ENCODE assay signal across 8 cellular contexts in genomic region chr11:114399903-114400221, GRCh38. TPM values are rescaled to one million over a fixed set of nuclear protein-coding genes. Genes with fewer than 3 reads are reported as not detected.
DNase-seq lines count a peak whose midpoint lies in the region; ATAC-seq and TF ChIP-seq lines count a peak whose summit lies in the region.

No MANE protein-coding gene starts in this region.

- ATAC-seq in GM18867 (IDR thresholded peaks at IDR 0.05; ENCODE audit: unreplicated experiment), result peak; percentile 32
- peak; percentile 30 for ATAC-seq in HG03095 (IDR thresholded peaks at IDR 0.05; ENCODE audit: unreplicated experiment)
- ATAC-seq in central memory CD8-positive, alpha-beta T cell (replicated peaks; ENCODE audit: extremely low read depth, poor library complexity, severe bottlenecking), result peak; percentile 16
- ATAC-seq in memory B cell (ENCODE audit: low read depth), result peak; percentile 6
- ATAC-seq in upper lobe of right lung, result peak; percentile 73

- H3K27me3 ChIP-seq in AG04450 (ENCODE audit: control insufficient read depth, insufficient read depth, low read length) (no peaks in the 10 kb centered on the region), upper lobe of right lung (no peaks in the 10 kb centered on the region)

- H3K4me1 Mint-ChIP-seq in central memory CD8-positive, alpha-beta T cell, result peaks cover 47% of the 10 kb centered on the region
- H3K4me1 Mint-ChIP-seq in memory B cell, result peaks cover 27% of the 10 kb centered on the region

- POLR2A ChIA-PET in AG04450 (lab: Yijun Ruan, JAX), result interaction anchor here (1.6 kb wide), 1 partner anchor 40 kb away, joined by 6 read pairs; the partner anchor contains the start of gene REXO2

- H3K4me1 ChIP-seq in upper lobe of right lung, result peaks cover 53% of the 10 kb centered on the region

- H3K4me3 ChIP-seq in AG04450 (ENCODE audit: low read depth, low read length) (peak overlapping the region; percentile 93), upper lobe of right lung (peak overlapping the region; percentile 80)

- H3K9me3 ChIP-seq in AG04450 (ENCODE audit: control insufficient read depth, insufficient read depth, low read length) (no peaks in the 10 kb centered on the region), upper lobe of right lung (no peaks in the 10 kb centered on the region)

- H3K9me3 Mint-ChIP-seq in central memory CD8-positive, alpha-beta T cell, result no peaks in the 10 kb centered on the region
- H3K9me3 Mint-ChIP-seq in memory B cell, result no peaks in the 10 kb centered on the region

- CTCF ChIA-PET in AG04450 (lab: Charles Lee), result no interaction called here

- TF ChIP-seq CTCF in AG04450 (IDR thresholded peaks at IDR 0.05; ENCODE audit: low read depth, low read length) (no peak), upper lobe of right lung (IDR thresholded peaks at IDR 0.05) (no peak)

- H3K27me3 Mint-ChIP-seq in central memory CD8-positive, alpha-beta T cell, result no peaks in the 10 kb centered on the region
- H3K27me3 Mint-ChIP-seq in memory B cell, result no peaks in the 10 kb centered on the region

- peaks cover 28% of the 10 kb centered on the region for H3K36me3 Mint-ChIP-seq in central memory CD8-positive, alpha-beta T cell (ENCODE audit: insufficient read depth)
- peaks cover 10% of the 10 kb centered on the region for H3K36me3 Mint-ChIP-seq in memory B cell

- H3K4me3 Mint-ChIP-seq in central memory CD8-positive, alpha-beta T cell, result peak overlapping the region; percentile 89
- H3K4me3 Mint-ChIP-seq in memory B cell, result peak overlapping the region; percentile 92

- no peaks in the 10 kb centered on the region for H3K36me3 ChIP-seq in upper lobe of right lung

- DNase-seq in AG04450 (ENCODE audit: low read depth, low spot score) (no peak), NCI-H69 (lab: John Stamatoyannopoulos, UW) (peak; percentile 92), memory B cell (ENCODE audit: low spot score in 2 of 2) (no peak), upper lobe of right lung (peak; percentile 87)
- no peak for DNase-seq in central memory CD8-positive, alpha-beta T cell (ENCODE audit: low spot score in 2 of 2)
- no peak for DNase-seq in stimulated activated CD4-positive, alpha-beta T cell treated with anti-CD3 and anti-CD28 coated beads, Interleukin-12 subunit alpha, Interleukin-12 subunit beta, amount 100 ng/mL, for 4 hours

- H3K27ac ChIP-seq in AG04450 (ENCODE audit: low read depth, low read length), result peak overlapping the region; percentile 100
- peak overlapping the region; percentile 97 for H3K27ac ChIP-seq in upper lobe of right lung

- intact Hi-C loops in upper lobe of right lung (cut with DNase I), result no loop called here

- peak overlapping the region; percentile 98 for H3K27ac Mint-ChIP-seq in central memory CD8-positive, alpha-beta T cell (ENCODE audit: low read depth)
- peak overlapping the region; percentile 98 for H3K27ac Mint-ChIP-seq in memory B cell

RNA-seq across cellular contexts. Expression of gene C11orf71, which starts 0.4 kb away (rescaled TPM):
- 3.8 and 4.5 TPM in 2 replicates for polyA plus RNA-seq in AG04450 (2011; rRNA removed)
- 6.2 and 7.1 TPM in 2 replicates for polyA minus RNA-seq in AG04450 (2011; rRNA and poly(A)+ RNA removed)
- 8.1 TPM for total RNA-seq in upper lobe of right lung

RNA-seq across cellular contexts. Expression of gene RBM7, which starts 0.6 kb away (rescaled TPM):
- polyA plus RNA-seq in AG04450 (2011; rRNA removed), result 57.1 and 59.8 TPM in 2 replicates
- polyA minus RNA-seq in AG04450 (2011; rRNA and poly(A)+ RNA removed), result 58.1 and 108 TPM in 2 replicates
- 30.1 TPM for total RNA-seq in upper lobe of right lung

RNA-seq across cellular contexts. Expression of gene REXO2, which starts 39.4 kb away (rescaled TPM):
- 310 and 401 TPM in 2 replicates for polyA plus RNA-seq in AG04450 (2011; rRNA removed)
- polyA minus RNA-seq in AG04450 (2011; rRNA and poly(A)+ RNA removed), result 39.5 and 73.8 TPM in 2 replicates
- total RNA-seq in upper lobe of right lung, result 78.4 TPM

Comparison
In these comparisons a context has a peak if more than half of its experiments do, and no peak if none do; other contexts are left out.
1. DNase-seq: peak in NCI-H69 (single experiment) and upper lobe of right lung (single experiment); none in AG04450 (single experiment), central memory CD8-positive, alpha-beta T cell (0 of 2), memory B cell (0 of 2) and stimulated activated CD4-positive, alpha-beta T cell treated with anti-CD3 and anti-CD28 coated beads, Interleukin-12 subunit alpha, Interleukin-12 subunit beta, amount 100 ng/mL, for 4 hours (single experiment).
2. ATAC-seq: peak in every context shown above with its lines; median percentile 73 in upper lobe of right lung; 32 in GM18867; 30 in HG03095; 16 in central memory CD8-positive, alpha-beta T cell; 6 in memory B cell.